In genomic region chr22:44998296-44998695, GRCh38 we compare ENCODE assay signal across 29 cellular contexts. TPM values are rescaled to one million over a fixed set of nuclear protein-coding genes. Genes with fewer than 3 reads are reported as not detected.
"Had no signal": no experiment of that assay in that cellular context is flagged by ENCODE, and none has a peak within 500 bp of the region (broad histone marks: within the 10 kb centered on the region; RNA-seq: fewer than 3 reads in every experiment).

No MANE protein-coding gene starts in this region.

- H3K9me3 Mint-ChIP-seq: immature natural killer cell, mesothelial cell of epicardium had no signal

- H3K4me3 ChIP-seq: coronary artery, dorsolateral prefrontal cortex, esophagus muscularis mucosa, gastroesophageal sphincter, heart left ventricle, hepatocyte, left ventricle myocardium inferior, lower lobe of right lung, mucosa of descending colon had no signal

- ATAC-seq: foreskin keratinocyte, gastroesophageal sphincter, heart left ventricle, left colon, left lobe of liver, lower lobe of right lung, mucosa of descending colon had no signal

- H3K36me3 ChIP-seq: esophagus muscularis mucosa, gastroesophageal sphincter, heart left ventricle, left ventricle myocardium inferior, lower lobe of right lung had no signal

- H3K4me1 ChIP-seq: esophagus muscularis mucosa, foreskin keratinocyte, gastroesophageal sphincter, lower lobe of right lung had no signal

- H3K27ac Mint-ChIP-seq: immature natural killer cell, mesothelial cell of epicardium, naive B cell had no signal

- H3K36me3 Mint-ChIP-seq: immature natural killer cell, mesothelial cell of epicardium, naive B cell had no signal

- H2AFZ ChIP-seq: hepatocyte had no signal

- H3K27ac ChIP-seq: coronary artery, dorsolateral prefrontal cortex, esophagus muscularis mucosa, foreskin keratinocyte, gastroesophageal sphincter, heart left ventricle, hepatocyte, left ventricle myocardium inferior, lower lobe of right lung had no signal

- H3K4me2 ChIP-seq: hepatocyte had no signal

- H3K4me3 Mint-ChIP-seq: immature natural killer cell, mesothelial cell of epicardium, naive B cell had no signal

- H3K9me3 ChIP-seq: esophagus muscularis mucosa, gastroesophageal sphincter, heart left ventricle, left ventricle myocardium inferior, lower lobe of right lung, mucosa of descending colon had no signal

- DNase-seq: dermis blood vessel endothelial cell; dorsolateral prefrontal cortex; effector CD4-positive, alpha-beta T cell; effector memory CD4-positive, alpha-beta T cell; foreskin keratinocyte; heart left ventricle; hypothalamus; immature natural killer cell; islet precursor cell; kidney; kidney glomerular epithelial cell; left colon; left ventricle myocardium inferior; lower lobe of right lung; mesenchymal stem cell; mucosa of descending colon; naive B cell had no signal

- H3K4me1 Mint-ChIP-seq: immature natural killer cell had no signal

RNA-seq across cellular contexts. Expression of gene PHF21B, which starts 11.5 kb away (rescaled TPM):
- total RNA-seq: dermis blood vessel endothelial cell, endothelial cell of umbilical vein, fibroblast of villous mesenchyme, left lobe of liver, liver, lower lobe of right lung, lung microvascular endothelial cell, mesenteric fat pad had no signal
- polyA plus RNA-seq: endothelial cell of umbilical vein, fibroblast of lung, immature natural killer cell, liver had no signal
